Comparison of ENCODE assay signal across 36 cellular contexts in the genomic region with DNA sequence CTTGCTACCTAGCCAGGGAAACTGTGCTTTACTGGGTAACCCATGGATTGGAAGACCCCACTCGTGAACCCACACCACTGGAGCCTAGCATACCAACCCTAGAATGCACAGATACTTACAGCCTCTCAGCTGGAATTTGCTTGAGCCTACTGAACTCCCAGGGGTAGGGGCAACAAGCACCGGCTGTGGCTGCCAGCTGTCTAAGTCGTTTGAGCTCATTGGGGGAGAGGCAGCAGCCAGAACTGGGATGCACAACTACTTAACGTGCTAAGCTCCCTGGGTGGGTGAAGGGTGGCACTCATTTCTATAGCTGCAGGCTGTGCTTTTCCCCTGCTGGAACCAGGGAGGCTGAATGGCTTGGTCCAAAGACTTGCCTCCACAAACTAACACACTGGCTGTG.
"Had no signal": no experiment of that assay in that cellular context is flagged by ENCODE, and none has a peak within 500 bp of the region (broad histone marks: within the 10 kb centered on the region; RNA-seq: fewer than 3 reads in every experiment).

No MANE protein-coding gene starts in this region.

- H3K36me3 Mint-ChIP-seq: activated CD4-positive, alpha-beta memory T cell treated with anti-CD3 and anti-CD28 coated beads for 36 hours; activated CD8-positive, alpha-beta memory T cell treated with anti-CD3 and anti-CD28 coated beads, Interleukin-2, amount 10 ng/mL, durations not matched to agents 7 days and 5 days; activated naive CD4-positive, alpha-beta T cell treated with anti-CD3 and anti-CD28 coated beads, Interleukin-2, amount 50 U/mL, for 24 hours; activated naive CD8-positive, alpha-beta T cell treated with anti-CD3 and anti-CD28 coated beads for 36 hours had no signal

- H3K27ac Mint-ChIP-seq: activated CD4-positive, alpha-beta memory T cell treated with anti-CD3 and anti-CD28 coated beads for 36 hours; activated CD4-positive, alpha-beta T cell treated with anti-CD3 and anti-CD28 coated beads for 36 hours; activated CD4-positive, alpha-beta T cell treated with anti-CD3 and anti-CD28 coated beads, Interleukin-2, amount 10 ng/mL, durations not matched to agents 24 days and 14 days; activated CD8-positive, alpha-beta memory T cell treated with anti-CD3 and anti-CD28 coated beads, Interleukin-2, amount 10 ng/mL, durations not matched to agents 7 days and 5 days; activated CD8-positive, alpha-beta T cell treated with anti-CD3 and anti-CD28 coated beads, Interleukin-2, amount 10 ng/mL, durations not matched to agents 7 days and 5 days; activated naive CD4-positive, alpha-beta T cell treated with anti-CD3 and anti-CD28 coated beads, Interleukin-2, amount 50 U/mL, for 24 hours; activated naive CD8-positive, alpha-beta T cell treated with anti-CD3 and anti-CD28 coated beads for 36 hours; activated naive CD8-positive, alpha-beta T cell treated with anti-CD3 and anti-CD28 coated beads, Interleukin-2, amount 50 U/mL, for 24 hours; activated T-helper 1 cell treated with anti-CD3 and anti-CD28 coated beads, Interleukin-12 subunit alpha, Interleukin-12 subunit beta, Interleukin-2, Interleukin-4 antibody, amounts not matched to agents 30 ng/mL and 10 ng/mL and 1 ng/mL, durations not matched to agents 14 hours and 24 hours and 36 hours; activated T-helper 2 cell treated with anti-CD3 and anti-CD28 coated beads, Interferon-gamma antibody, Interleukin-2, Interleukin-4, amounts not matched to agents 10 μg/mL and 5 μg/mL and 100 μg/mL, durations not matched to agents 14 hours and 24 hours and 36 hours; effector memory CD8-positive, alpha-beta T cell; T-helper 17 cell; T-helper 2 cell treated with Interferon-gamma antibody and Interleukin-4, amounts not matched to agents 5 μg/mL and 100 μg/mL, for 36 hours had no signal

- H3K4me1 Mint-ChIP-seq: activated CD4-positive, alpha-beta T cell treated with anti-CD3 and anti-CD28 coated beads for 36 hours; activated CD4-positive, alpha-beta T cell treated with anti-CD3 and anti-CD28 coated beads, Interleukin-2, amount 10 ng/mL, durations not matched to agents 24 days and 14 days; activated naive CD4-positive, alpha-beta T cell treated with anti-CD3 and anti-CD28 coated beads, Interleukin-2, amount 50 U/mL, for 24 hours; activated naive CD8-positive, alpha-beta T cell treated with anti-CD3 and anti-CD28 coated beads for 36 hours; activated naive CD8-positive, alpha-beta T cell treated with anti-CD3 and anti-CD28 coated beads, Interleukin-2, amount 50 U/mL, for 24 hours; T-helper 17 cell had no signal

- H3K27me3 Mint-ChIP-seq: activated CD4-positive, alpha-beta T cell treated with anti-CD3 and anti-CD28 coated beads, Interleukin-2, amount 10 ng/mL, durations not matched to agents 24 days and 14 days had no signal

- H3K4me3 ChIP-seq: adrenal gland, body of pancreas, esophagus muscularis mucosa, gastrocnemius medialis, heart left ventricle had no signal

- H3K4me1 ChIP-seq: adrenal gland, body of pancreas, esophagus muscularis mucosa, foreskin keratinocyte, gastrocnemius medialis, heart left ventricle had no signal

- H3K27ac ChIP-seq: adrenal gland, body of pancreas, esophagus muscularis mucosa, foreskin keratinocyte, gastrocnemius medialis, heart left ventricle had no signal

- H3K36me3 ChIP-seq: adrenal gland, esophagus muscularis mucosa, gastrocnemius medialis, heart left ventricle had no signal

- DNase-seq: activated CD4-positive, alpha-beta memory T cell treated with anti-CD3 and anti-CD28 coated beads for 36 hours; activated CD4-positive, alpha-beta T cell treated with anti-CD3 and anti-CD28 coated beads for 36 hours; activated CD4-positive, alpha-beta T cell treated with anti-CD3 and anti-CD28 coated beads, Interleukin-2, amount 10 ng/mL, durations not matched to agents 24 days and 14 days; activated CD4-positive, CD25-positive, alpha-beta regulatory T cell; activated CD4-positive, CD25-positive, alpha-beta regulatory T cell treated with anti-CD3 and anti-CD28 coated beads, Interleukin-2, amount 50 U/mL, for 72 hours; activated CD8-positive, alpha-beta memory T cell treated with anti-CD3 and anti-CD28 coated beads, Interleukin-2, amount 10 ng/mL, durations not matched to agents 7 days and 5 days; activated CD8-positive, alpha-beta memory T cell treated with anti-CD3 and anti-CD28 coated beads, Interleukin-2, amount 50 U/mL, for 4 hours; activated CD8-positive, alpha-beta T cell treated with anti-CD3 and anti-CD28 coated beads, Interleukin-2, amount 10 ng/mL, durations not matched to agents 7 days and 5 days; activated effector memory CD4-positive, alpha-beta T cell treated with anti-CD3 and anti-CD28 coated beads, Interleukin-2, amount 50 U/mL, for 16 hours; activated naive CD4-positive, alpha-beta T cell; activated naive CD8-positive, alpha-beta T cell treated with anti-CD3 and anti-CD28 coated beads for 36 hours; activated naive CD8-positive, alpha-beta T cell treated with anti-CD3 and anti-CD28 coated beads, Interleukin-2, amount 50 U/mL, for 24 hours; activated T-cell treated with anti-CD3 and anti-CD28 coated beads, Interleukin-2, amount 50 U/mL, for 1 hour; activated T-cell treated with anti-CD3 and anti-CD28 coated beads, Interleukin-2, amount 50 U/mL, for 48 hours; adrenal gland; amygdala; aorta; body of pancreas; caudate nucleus; cortex of kidney; dermis blood vessel endothelial cell; effector CD4-positive, alpha-beta T cell; effector memory CD8-positive, alpha-beta T cell; erythroblast; foreskin keratinocyte; gastrocnemius medialis; glutamatergic neuron; heart left ventricle; T-helper 17 cell; T1000 had no signal

- FAIRE-seq: colon had no signal

- H3K27me3 ChIP-seq: adrenal gland, body of pancreas, esophagus muscularis mucosa, foreskin keratinocyte, gastrocnemius medialis, heart left ventricle had no signal

- H3K9me3 Mint-ChIP-seq: activated CD4-positive, alpha-beta T cell treated with anti-CD3 and anti-CD28 coated beads, Interleukin-2, amount 10 ng/mL, durations not matched to agents 24 days and 14 days; activated T-helper 2 cell treated with anti-CD3 and anti-CD28 coated beads, Interferon-gamma antibody, Interleukin-2, Interleukin-4, amounts not matched to agents 10 μg/mL and 5 μg/mL and 100 μg/mL, durations not matched to agents 14 hours and 24 hours and 36 hours; T-helper 2 cell treated with Interferon-gamma antibody and Interleukin-4, amounts not matched to agents 5 μg/mL and 100 μg/mL, for 36 hours had no signal

- H3K9me3 ChIP-seq: adrenal gland, body of pancreas, gastrocnemius medialis had no signal

- H3K4me3 Mint-ChIP-seq: activated CD4-positive, alpha-beta memory T cell treated with anti-CD3 and anti-CD28 coated beads for 36 hours; activated CD4-positive, alpha-beta T cell treated with anti-CD3 and anti-CD28 coated beads for 36 hours; activated CD4-positive, alpha-beta T cell treated with anti-CD3 and anti-CD28 coated beads, Interleukin-2, amount 10 ng/mL, durations not matched to agents 24 days and 14 days; activated CD8-positive, alpha-beta memory T cell treated with anti-CD3 and anti-CD28 coated beads, Interleukin-2, amount 10 ng/mL, durations not matched to agents 7 days and 5 days; activated CD8-positive, alpha-beta T cell treated with anti-CD3 and anti-CD28 coated beads, Interleukin-2, amount 10 ng/mL, durations not matched to agents 7 days and 5 days; activated naive CD4-positive, alpha-beta T cell treated with anti-CD3 and anti-CD28 coated beads, Interleukin-2, amount 50 U/mL, for 24 hours; activated naive CD8-positive, alpha-beta T cell treated with anti-CD3 and anti-CD28 coated beads for 36 hours; activated naive CD8-positive, alpha-beta T cell treated with anti-CD3 and anti-CD28 coated beads, Interleukin-2, amount 50 U/mL, for 24 hours; activated T-helper 1 cell treated with anti-CD3 and anti-CD28 coated beads, Interleukin-12 subunit alpha, Interleukin-12 subunit beta, Interleukin-2, Interleukin-4 antibody, amounts not matched to agents 30 ng/mL and 10 ng/mL and 1 ng/mL, durations not matched to agents 14 hours and 24 hours and 36 hours; effector memory CD8-positive, alpha-beta T cell; T-helper 17 cell; T-helper 2 cell treated with Interferon-gamma antibody and Interleukin-4, amounts not matched to agents 5 μg/mL and 100 μg/mL, for 36 hours had no signal
